Comparison of ENCODE assay signal across 8 cellular contexts in the genomic region with DNA sequence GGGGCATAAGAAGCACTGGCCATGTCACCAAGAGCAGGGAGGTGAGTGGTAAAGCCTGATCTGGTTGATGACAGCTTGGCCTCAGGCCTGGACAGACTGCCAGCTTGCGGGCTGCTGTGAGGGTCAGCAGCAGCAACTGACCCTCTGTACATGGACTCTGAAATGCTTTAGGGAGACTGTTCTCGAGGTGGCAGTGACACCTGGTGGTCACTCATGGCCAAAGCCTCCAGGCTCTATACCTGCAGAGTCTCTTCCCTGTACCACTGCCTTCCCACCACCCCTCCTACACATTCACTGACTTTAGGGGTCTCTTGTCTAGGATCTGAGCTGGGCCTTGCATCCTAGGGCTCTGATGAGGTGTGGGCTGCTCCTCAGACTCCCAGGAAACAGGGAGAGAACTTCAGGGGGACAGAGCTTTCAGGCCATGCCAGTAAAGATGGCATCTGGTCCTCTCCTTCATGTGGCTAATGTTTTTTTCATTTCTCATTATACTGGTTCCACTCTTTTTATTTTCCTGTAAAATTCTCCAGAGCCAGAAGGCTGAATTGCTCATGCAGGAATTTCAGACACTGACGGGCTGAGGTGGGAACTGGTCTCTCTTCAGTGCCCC. TPM values are rescaled to one million over a fixed set of nuclear protein-coding genes. Genes with fewer than 3 reads are reported as not detected.
DNase-seq lines count a peak whose midpoint lies in the region; ATAC-seq and TF ChIP-seq lines count a peak whose summit lies in the region.
"Had no signal": no experiment of that assay in that cellular context is flagged by ENCODE, and none has a peak within 500 bp of the region (broad histone marks: within the 10 kb centered on the region; RNA-seq: fewer than 3 reads in every experiment).

No MANE protein-coding gene starts in this region.

- H2AFZ ChIP-seq in MM.1S (ENCODE audit: low read length) = no peak overlapping the region
- no peak overlapping the region for H2AFZ ChIP-seq in smooth muscle cell (ENCODE audit: low read depth)

- H3K4me2 ChIP-seq in MM.1S (ENCODE audit: low read depth, low read length) (no peak overlapping the region), smooth muscle cell (no peak overlapping the region)

- no peaks in the 10 kb centered on the region for H3K9me2 ChIP-seq in MM.1S (replicated peaks; ENCODE audit: insufficient read depth, low read length)

- intact Hi-C loops in ascending aorta (cut with DNase I) = loop anchor here (5.0 to 10.0 kb wide), 2 partner anchors 306 to 501 kb away; partner anchors contain the start of gene TSEN2

- peak; percentile 73 for TF ChIP-seq CTCF in MM.1S (IDR thresholded peaks at IDR 0.05; ENCODE audit: low read length)
- TF ChIP-seq CTCF in ascending aorta (IDR thresholded peaks at IDR 0.05) = peak; percentile 81 to 91 (median 84)
- TF ChIP-seq CTCF in smooth muscle cell (IDR thresholded peaks at IDR 0.05; ENCODE audit: borderline replicate concordance, insufficient read depth, poor library complexity, severe bottlenecking) = peak; percentile 65

- H3K27me3 ChIP-seq in MM.1S (replicated peaks; ENCODE audit: insufficient read depth, low read length) (no peaks in the 10 kb centered on the region), ascending aorta (no peaks in the 10 kb centered on the region), smooth muscle cell (ENCODE audit: low read depth) (no peaks in the 10 kb centered on the region)

- H3K36me3 ChIP-seq in MM.1S (replicated peaks; ENCODE audit: insufficient read depth, low read length) (no peaks in the 10 kb centered on the region), ascending aorta (no peaks in the 10 kb centered on the region), smooth muscle cell (ENCODE audit: low read depth) (no peaks in the 10 kb centered on the region)

- H3F3A ChIP-seq in MM.1S (ENCODE audit: insufficient read depth, low read length) (no peaks in the 10 kb centered on the region), smooth muscle cell (ENCODE audit: low read depth) (no peaks in the 10 kb centered on the region)

- DNase-seq in GM03348 (ENCODE audit: low spot score) (peak; percentile 71), MM.1S (peak; percentile 27), ascending aorta (ENCODE audit: low spot score in 2 of 2) (peak in 1 of 2 donors; percentile 82), hippocampal formation (lab: John Stamatoyannopoulos, UW) (peak; percentile 34 to 46), smooth muscle cell (lab: John Stamatoyannopoulos, UW; ENCODE audit: unreplicated experiment) (no peak)
- DNase-seq: activated B cell treated with CpG ODN at 0.5 μM for 24 hours had no signal

- peak; percentile 75 for ATAC-seq in GM21723 (IDR thresholded peaks at IDR 0.05; ENCODE audit: unreplicated experiment)
- no peak for ATAC-seq in HG03439 (IDR thresholded peaks at IDR 0.05; ENCODE audit: unreplicated experiment)

- H3K4me1 ChIP-seq in MM.1S (ENCODE audit: low read length) (no peaks in the 10 kb centered on the region), ascending aorta (peaks cover 5 to 32% of the 10 kb centered on the region in 2 donors), smooth muscle cell (ENCODE audit: low read depth) (no peaks in the 10 kb centered on the region)

- no peaks in the 10 kb centered on the region for H4K20me1 ChIP-seq in MM.1S (ENCODE audit: insufficient read depth, low read length)
- H4K20me1 ChIP-seq in smooth muscle cell (ENCODE audit: low read depth) = no peaks in the 10 kb centered on the region

- 71% methylated on average over 3 of the region's 3 CpGs for WGBS in smooth muscle cell (ENCODE audit: low lambda C conversion rate)

- no peaks in the 10 kb centered on the region for H3K79me2 ChIP-seq in MM.1S (ENCODE audit: low read length)
- no peaks in the 10 kb centered on the region for H3K79me2 ChIP-seq in smooth muscle cell (ENCODE audit: low read depth)

- H3K4me3 ChIP-seq in MM.1S (ENCODE audit: low read length) (no peak overlapping the region), ascending aorta (no peak overlapping the region), smooth muscle cell (no peak overlapping the region)

- H3K27ac ChIP-seq in MM.1S (ENCODE audit: low read length) = no peak overlapping the region
- H3K27ac ChIP-seq in ascending aorta = no peak overlapping the region
- no peak overlapping the region for H3K27ac ChIP-seq in smooth muscle cell (ENCODE audit: low read depth)

- H3K9me3 ChIP-seq in MM.1S (replicated peaks; ENCODE audit: insufficient read depth, low read length) (no peaks in the 10 kb centered on the region), ascending aorta (peaks cover 0 to 13% of the 10 kb centered on the region in 2 donors), smooth muscle cell (replicated peaks; ENCODE audit: low read depth) (no peaks in the 10 kb centered on the region)

- no peak overlapping the region for H3K9ac ChIP-seq in MM.1S (ENCODE audit: low read length)
- no peak overlapping the region for H3K9ac ChIP-seq in smooth muscle cell (ENCODE audit: low read depth)

RNA-seq across cellular contexts. Expression of gene TIMP4, which starts 17.2 kb away (rescaled TPM):
- 78.9 TPM for total RNA-seq in ascending aorta
- total RNA-seq in smooth muscle cell = 0.27 and 0.81 TPM in 2 replicates
- polyA plus RNA-seq in smooth muscle cell = 1.2 and 1.5 TPM in 2 replicates
- total RNA-seq: activated B cell treated with CpG ODN at 0.5 μM for 24 hours had no signal

Comparison
In these comparisons a context has a peak if more than half of its experiments do, and no peak if none do; other contexts are left out.
1. RNA of gene TIMP4, which starts 17.2 kb away (total RNA-seq): 78.9 TPM in ascending aorta (single experiment); 0.27 to 0.81 TPM in smooth muscle cell; every median in the first group is over 10 times any median in the second.
2. Peak in every context shown above with its lines, with median percentiles within 50 percentile points of each other: CTCF ChIP-seq.